8 cellular contexts compared by ENCODE assay signal in the genomic region with DNA sequence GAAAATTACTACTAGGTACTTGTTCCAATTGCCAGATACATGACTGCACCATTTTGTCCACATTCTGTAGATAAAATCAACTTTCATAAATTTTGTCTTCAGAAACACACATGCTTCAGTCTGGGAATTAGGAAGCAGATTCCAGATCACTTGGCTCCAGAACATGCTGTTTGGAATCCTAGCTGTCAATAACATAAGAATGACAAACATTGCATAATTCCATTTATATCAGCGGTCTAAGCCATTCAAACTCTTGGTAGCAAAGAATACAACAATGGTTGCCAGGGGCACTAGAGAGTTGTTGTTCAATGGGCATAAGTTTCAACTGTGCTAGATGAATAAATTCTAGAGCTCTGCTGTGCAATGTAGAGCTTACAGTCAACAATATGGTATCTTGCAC.
"Had no signal": no experiment of that assay in that cellular context is flagged by ENCODE, and none has a peak within 500 bp of the region (broad histone marks: within the 10 kb centered on the region; RNA-seq: fewer than 3 reads in every experiment).

No MANE protein-coding gene starts in this region.

- FAIRE-seq: HTR-8/SVneo, K562 had no signal

- H3K9ac ChIP-seq: KMS-11 had no signal

- H3K4me3 ChIP-seq: K562 had no signal

- ATAC-seq: K562 had no signal

- H3K4me2 ChIP-seq: KMS-11 had no signal

- DNase-seq: IMR-90, Karpas-422, KBM-7, KG1 had no signal

- H3K27ac ChIP-seq: HL-60, KMS-11 had no signal
